14 cellular contexts compared by ENCODE assay signal in the genomic region with DNA sequence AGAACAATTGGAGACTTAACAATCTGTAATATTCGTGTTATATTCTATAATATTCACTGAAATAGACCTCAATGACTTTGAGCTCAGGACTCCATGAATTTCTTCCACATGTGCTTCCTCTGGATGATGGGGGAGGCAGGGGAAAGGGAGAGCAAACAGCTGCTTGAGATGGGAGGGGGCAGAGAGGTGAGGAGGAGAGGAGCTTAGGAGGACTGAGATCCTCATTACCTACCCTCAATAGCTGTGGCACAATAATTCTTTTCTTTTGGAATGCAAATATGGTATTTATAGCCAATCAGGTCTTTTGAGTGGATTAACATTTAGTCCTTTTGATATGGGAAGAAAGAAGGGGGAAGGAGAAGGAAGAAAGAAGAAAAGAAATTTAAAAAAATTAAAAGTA.
A peak's percentile ranks its signal among the peaks of the same experiment; 100 is the strongest.
DNase-seq lines count a peak whose midpoint lies in the region; ATAC-seq and TF ChIP-seq lines count a peak whose summit lies in the region.
"Had no signal": no experiment of that assay in that cellular context is flagged by ENCODE, and none has a peak within 500 bp of the region (broad histone marks: within the 10 kb centered on the region; RNA-seq: fewer than 3 reads in every experiment).

No MANE protein-coding gene starts in this region.

- H3K27me3 Mint-ChIP-seq in CD4-positive, CD25-positive, alpha-beta regulatory T cell, result no peaks in the 10 kb centered on the region
- H3K27me3 Mint-ChIP-seq in nephron (ENCODE audit: low read depth), result no peaks in the 10 kb centered on the region

- H3K9me3 ChIP-seq in CD4-positive, CD25-positive, alpha-beta regulatory T cell (ENCODE audit: control insufficient read depth in 2 of 2, low read length in 2 of 2), result no peaks in the 10 kb centered on the region
- H3K9me3 ChIP-seq in HEK293 (ENCODE audit: control insufficient read depth, insufficient read depth, low read depth, low read length) (no peaks in the 10 kb centered on the region), adipocyte (ENCODE audit: control insufficient read depth, low read length) (no peaks in the 10 kb centered on the region)
- H3K9me3 ChIP-seq: mucosa of descending colon had no signal

- peak overlapping the region in 2 of 3 donors; percentile 62 to 74 for H3K27ac Mint-ChIP-seq in CD4-positive, CD25-positive, alpha-beta regulatory T cell
- H3K27ac Mint-ChIP-seq in nephron, result peak overlapping the region; percentile 34 to 46 (median 38)

- H3K9ac ChIP-seq in adipocyte (ENCODE audit: low read length), result peak overlapping the region; percentile 74

- no peak for TF ChIP-seq CTCF in HEK293 (tag by site-specific recombination; IDR thresholded peaks at IDR 0.05)
- TF ChIP-seq CTCF in nephron (IDR thresholded peaks at IDR 0.05; ENCODE audit: unreplicated experiment in 3 of 3), result no peak

- H3K9me3 Mint-ChIP-seq in CD4-positive, CD25-positive, alpha-beta regulatory T cell, result no peaks in the 10 kb centered on the region
- H3K9me3 Mint-ChIP-seq in nephron, result no peaks in the 10 kb centered on the region

- H3K4me3 Mint-ChIP-seq in CD4-positive, CD25-positive, alpha-beta regulatory T cell, result peak overlapping the region in 2 of 4 donors; percentile 23 to 70
- H3K4me3 Mint-ChIP-seq in nephron, result no peak overlapping the region

- no peak for DNase-seq in CD4-positive, CD25-positive, alpha-beta regulatory T cell
- DNase-seq in adipocyte (ENCODE audit: low read depth), result no peak
- DNase-seq in NCI-H1092 treated with DMSO at 0.1 percent for 48 hours (lab: John Stamatoyannopoulos, UW), result no peak
- no peak for DNase-seq in NCI-H1092 (lab: John Stamatoyannopoulos, UW)
- DNase-seq in COLO829 (ENCODE audit: low spot score), result no peak
- DNase-seq: DND-41; foreskin fibroblast; mucosa of descending colon; NCI-H2029 treated with DMSO at 0.1 percent for 48 hours; SIG-M5; stimulated activated CD4-positive, alpha-beta T cell treated with anti-CD3 and anti-CD28 coated beads, Interleukin-1b, Interleukin-23, amount 100 ng/mL, for 48 hours had no signal

- CTCF ChIA-PET in HEK293 (lab: Yijun Ruan, JAX), result interaction anchor here (1.2 kb wide), 1 partner anchor 8 kb away, joined by 3 read pairs; no protein-coding TSS in a partner anchor

- H3K36me3 Mint-ChIP-seq in CD4-positive, CD25-positive, alpha-beta regulatory T cell, result no peaks in the 10 kb centered on the region
- no peaks in the 10 kb centered on the region for H3K36me3 Mint-ChIP-seq in nephron (ENCODE audit: low read depth)

- H3K27ac ChIP-seq in CD4-positive, CD25-positive, alpha-beta regulatory T cell (ENCODE audit: insufficient read depth, low read length, poor library complexity, severe bottlenecking), result peak overlapping the region; percentile 10
- H3K27ac ChIP-seq in HEK293 (ENCODE audit: extremely low read depth, low read depth, low read length), result no peak overlapping the region

- peaks cover 37% of the 10 kb centered on the region for H3K4me1 ChIP-seq in CD4-positive, CD25-positive, alpha-beta regulatory T cell (ENCODE audit: control insufficient read depth, insufficient read depth, low read length, poor library complexity, severe bottlenecking)
- 0 out of 2 replicates have a peak, but pooled peaks cover 8% of the 10 kb centered on the region for H3K4me1 ChIP-seq in HEK293 (ENCODE audit: control insufficient read depth, insufficient read depth, low read length)
- peaks cover 58% of the 10 kb centered on the region for H3K4me1 ChIP-seq in adipocyte (ENCODE audit: control insufficient read depth, insufficient read depth, low read length)

- H3K36me3 ChIP-seq in CD4-positive, CD25-positive, alpha-beta regulatory T cell (ENCODE audit: control insufficient read depth, insufficient read depth, low read length), result no peaks in the 10 kb centered on the region
- H3K36me3 ChIP-seq in HEK293 (ENCODE audit: control insufficient read depth in 2 of 2, insufficient read depth in 1 of 2, low read length in 2 of 2) (no peaks in the 10 kb centered on the region), adipocyte (ENCODE audit: control insufficient read depth, insufficient read depth, low read length, severe bottlenecking) (no peaks in the 10 kb centered on the region)

- H3K4me1 Mint-ChIP-seq in CD4-positive, CD25-positive, alpha-beta regulatory T cell, result peaks cover 32 to 72% (median 46%) of the 10 kb centered on the region in 4 donors
- H3K4me1 Mint-ChIP-seq in nephron, result peaks cover 52% of the 10 kb centered on the region

- POLR2A ChIA-PET in HEK293 (lab: Yijun Ruan, JAX), result no interaction called here

- H3K4me3 ChIP-seq in CD4-positive, CD25-positive, alpha-beta regulatory T cell (ENCODE audit: low read depth, low read length), result no peak overlapping the region
- H3K4me3 ChIP-seq in HEK293 (ENCODE audit: low read depth, low read length), result no peak overlapping the region
- no peak overlapping the region for H3K4me3 ChIP-seq in adipocyte (ENCODE audit: low read length)
- H3K4me3 ChIP-seq: mucosa of descending colon had no signal

- no peak for ATAC-seq in CD4-positive, CD25-positive, alpha-beta regulatory T cell (ENCODE audit: low read depth in 2 of 2)
- no peak for ATAC-seq in GM21367 (IDR thresholded peaks at IDR 0.05; ENCODE audit: unreplicated experiment)
- ATAC-seq: mucosa of descending colon had no signal

- H3K27me3 ChIP-seq in CD4-positive, CD25-positive, alpha-beta regulatory T cell (ENCODE audit: control insufficient read depth, insufficient read depth, low read length), result no peaks in the 10 kb centered on the region
- no peaks in the 10 kb centered on the region for H3K27me3 ChIP-seq in adipocyte (replicated peaks; ENCODE audit: control insufficient read depth, insufficient read depth, low read length)

TF ChIP-seq in HEK293, 187 proteins besides CTCF, POLR2A, EP300 and RAD21:
- TF ChIP-seq ZXDB (tag by site-specific recombination; IDR thresholded peaks at IDR 0.05) (no peak), IKZF3 (tag by site-specific recombination; IDR thresholded peaks at IDR 0.05) (peak; percentile 44; the same call in 1 of the 2 replicates), ZNF366 (tag by site-specific recombination; conservative IDR thresholded peaks at IDR 0.05) (peak; percentile 62; the same call in 1 of the 2 replicates), ZNF302 (tag by site-specific recombination; IDR thresholded peaks at IDR 0.05; ENCODE audit: low read depth) (no peak), REPIN1 (tag by site-specific recombination; IDR thresholded peaks at IDR 0.05; ENCODE audit: low read depth) (no peak)
- TF ChIP-seq, protein P1, sequence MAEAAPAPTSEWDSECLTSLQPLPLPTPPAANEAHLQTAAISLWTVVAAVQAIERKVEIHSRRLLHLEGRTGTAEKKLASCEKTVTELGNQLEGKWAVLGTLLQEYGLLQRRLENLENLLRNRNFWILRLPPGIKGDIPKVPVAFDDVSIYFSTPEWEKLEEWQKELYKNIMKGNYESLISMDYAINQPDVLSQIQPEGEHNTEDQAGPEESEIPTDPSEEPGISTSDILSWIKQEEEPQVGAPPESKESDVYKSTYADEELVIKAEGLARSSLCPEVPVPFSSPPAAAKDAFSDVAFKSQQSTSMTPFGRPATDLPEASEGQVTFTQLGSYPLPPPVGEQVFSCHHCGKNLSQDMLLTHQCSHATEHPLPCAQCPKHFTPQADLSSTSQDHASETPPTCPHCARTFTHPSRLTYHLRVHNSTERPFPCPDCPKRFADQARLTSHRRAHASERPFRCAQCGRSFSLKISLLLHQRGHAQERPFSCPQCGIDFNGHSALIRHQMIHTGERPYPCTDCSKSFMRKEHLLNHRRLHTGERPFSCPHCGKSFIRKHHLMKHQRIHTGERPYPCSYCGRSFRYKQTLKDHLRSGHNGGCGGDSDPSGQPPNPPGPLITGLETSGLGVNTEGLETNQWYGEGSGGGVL (tag by site-specific recombination; IDR thresholded peaks at IDR 0.05), result peak; percentile 24; the same call in 1 of the 2 replicates
